8 cellular contexts compared by ENCODE assay signal in genomic region chr17:59155439-59156177, GRCh38. TPM values are rescaled to one million over a fixed set of nuclear protein-coding genes. Genes with fewer than 3 reads are reported as not detected.
A peak's percentile ranks its signal among the peaks of the same experiment; 100 is the strongest.
DNase-seq lines count a peak whose midpoint lies in the region; ATAC-seq and TF ChIP-seq lines count a peak whose summit lies in the region.

Gene PRR11 (plus strand): TSS chr17:59155746. CDS start chr17:59169753, 14,007 bp downstream.

- H3K27me3 ChIP-seq in HL-60 (ENCODE audit: insufficient read depth, poor library complexity, severe bottlenecking): no peaks in the 10 kb centered on the region
- no peaks in the 10 kb centered on the region for H3K27me3 ChIP-seq in OCI-LY1 (ENCODE audit: insufficient read depth, low read length)
- no peaks in the 10 kb centered on the region for H3K27me3 ChIP-seq in mononuclear cell (ENCODE audit: insufficient read depth, low read length)

- H3K4me3 ChIP-seq in HL-60 (replicated peaks; ENCODE audit: insufficient read depth, low read length): peak within 1 kb of the TSS; percentile 84
- peak within 1 kb of the TSS; percentile 100 for H3K4me3 ChIP-seq in OCI-LY1 (ENCODE audit: low read depth, low read length, poor library complexity, severe bottlenecking)
- peak within 1 kb of the TSS; percentile 88 for H3K4me3 ChIP-seq in mononuclear cell (ENCODE audit: low read length)

- H3K27ac ChIP-seq in HL-60 (replicated peaks) (peak within 1 kb of the TSS; percentile 79), OCI-LY1 (ENCODE audit: low read depth, low read length, poor library complexity, severe bottlenecking) (peak within 1 kb of the TSS; percentile 95), epithelial cell of prostate (peak within 1 kb of the TSS; percentile 86)

- ATAC-seq in GM19468 (IDR thresholded peaks at IDR 0.05; ENCODE audit: extremely low read depth, unreplicated experiment): peak; percentile 80

- no peaks in the 10 kb centered on the region for H3F3A ChIP-seq in OCI-LY1 (ENCODE audit: insufficient read depth, low read length)

- H3K9me3 ChIP-seq in OCI-LY1 (ENCODE audit: low read length) (no peaks in the 10 kb centered on the region), mononuclear cell (ENCODE audit: low read depth, low read length) (no peaks in the 10 kb centered on the region)

- no peak for TF ChIP-seq CTCF in HL-60 (IDR thresholded peaks at IDR 0.05; ENCODE audit: insufficient read depth, low read length)
- TF ChIP-seq CTCF in OCI-LY1 (IDR thresholded peaks at IDR 0.05; ENCODE audit: low read length): no peak

- H3K4me1 ChIP-seq in OCI-LY1 (ENCODE audit: insufficient read depth, low read length, severe bottlenecking) (peaks cover 77% of the 10 kb centered on the region), mononuclear cell (ENCODE audit: insufficient read depth, low read length) (peaks cover 29% of the 10 kb centered on the region)

- H3K9ac ChIP-seq in OCI-LY1 (ENCODE audit: low read length): peak within 1 kb of the TSS; percentile 100

- H3K79me2 ChIP-seq in OCI-LY1 (ENCODE audit: insufficient read depth, low read length): peaks cover 88% of the 10 kb centered on the region

- H3K9me2 ChIP-seq in OCI-LY1 (ENCODE audit: low read depth, low read length): no peaks in the 10 kb centered on the region

- H3K36me3 ChIP-seq in OCI-LY1 (ENCODE audit: insufficient read depth, low read length): peaks cover 28% of the 10 kb centered on the region; the same call in 1 of the 2 replicates

- peak within 1 kb of the TSS; percentile 73 for H3K4me2 ChIP-seq in OCI-LY1 (ENCODE audit: low read length)

- no peak within 1 kb of the TSS for H2AFZ ChIP-seq in OCI-LY1 (ENCODE audit: low read length)

- peak; percentile 100 for DNase-seq in COR-L47 (lab: John Stamatoyannopoulos, UW)
- peak; percentile 99 to 100 for DNase-seq in HL-60 (ENCODE audit: low read depth in 1 of 2, low spot score in 1 of 2)
- peak; percentile 83 for DNase-seq in activated CD8-positive, alpha-beta memory T cell treated with anti-CD3 and anti-CD28 coated beads, Interleukin-2, amount 50 U/mL, for 4 hours
- DNase-seq in epithelial cell of prostate (ENCODE audit: low read depth, low spot score): peak; percentile 100
- peak; percentile 90 for DNase-seq in stimulated activated CD8-positive, alpha-beta memory T cell treated with anti-CD3 and anti-CD28 coated beads, Interleukin-4, amount 100 ng/mL, for 48 hours

- H4K20me1 ChIP-seq in OCI-LY1 (ENCODE audit: insufficient read depth, low read length): no peaks in the 10 kb centered on the region

RNA-seq across cellular contexts. Expression of gene PRR11, which starts in this region (rescaled TPM):
- 1.3 TPM for total RNA-seq in mononuclear cell

Comparison
In these comparisons a context has a peak if more than half of its experiments do, and no peak if none do; other contexts are left out.
1. Peak in every context shown above with its lines: DNase-seq, ATAC-seq, H3K4me3 ChIP-seq and H3K27ac ChIP-seq.